In the genomic region with DNA sequence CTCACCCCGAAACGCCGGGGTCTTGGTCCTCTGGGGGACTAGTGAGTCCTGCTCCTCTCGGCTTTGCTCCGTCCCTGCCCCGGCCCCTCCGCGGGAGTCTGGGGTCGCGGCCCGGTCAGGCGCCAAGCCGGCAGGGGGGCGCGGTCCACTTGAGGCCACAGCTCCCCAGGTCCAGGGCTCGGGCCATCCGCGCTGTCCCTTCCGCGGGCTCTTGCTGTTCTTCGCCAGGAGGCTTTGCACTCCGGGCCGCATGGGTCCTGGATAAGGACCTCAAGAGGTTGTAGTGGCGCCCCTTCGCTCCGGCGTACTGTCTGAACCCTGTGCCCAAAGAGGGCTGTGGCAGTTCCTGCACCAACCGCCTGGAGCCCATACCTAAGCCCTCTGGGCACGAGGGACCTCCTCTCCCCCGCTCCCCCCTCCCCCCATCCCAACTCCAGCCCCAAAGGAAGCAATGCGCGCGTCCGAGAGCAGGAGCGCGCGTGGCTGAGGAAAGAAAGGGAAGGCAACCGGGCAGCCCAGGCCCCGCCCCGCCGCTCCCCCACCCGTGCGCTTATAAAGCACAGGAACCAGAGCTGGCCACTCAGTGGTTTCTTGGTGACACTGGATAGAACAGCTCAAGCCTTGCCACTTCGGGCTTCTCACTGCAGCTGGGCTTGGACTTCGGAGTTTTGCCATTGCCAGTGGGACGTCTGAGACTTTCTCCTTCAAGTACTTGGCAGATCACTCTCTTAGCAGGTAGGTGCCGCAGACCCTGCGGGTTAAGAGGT, we compare ENCODE assay signal across 1 cellular context.
TF ChIP-seq lines count a peak whose summit lies in the region.

Gene ADM (plus strand): TSS at position 579 of the 767 bp plus-strand sequence. CDS start 628 bp downstream, outside the sequence.

TF ChIP-seq in HepG2, 621 proteins besides CTCF, POLR2A, EP300 and RAD21 (continued from another document and continues in another):
- TF ChIP-seq, protein P1, sequence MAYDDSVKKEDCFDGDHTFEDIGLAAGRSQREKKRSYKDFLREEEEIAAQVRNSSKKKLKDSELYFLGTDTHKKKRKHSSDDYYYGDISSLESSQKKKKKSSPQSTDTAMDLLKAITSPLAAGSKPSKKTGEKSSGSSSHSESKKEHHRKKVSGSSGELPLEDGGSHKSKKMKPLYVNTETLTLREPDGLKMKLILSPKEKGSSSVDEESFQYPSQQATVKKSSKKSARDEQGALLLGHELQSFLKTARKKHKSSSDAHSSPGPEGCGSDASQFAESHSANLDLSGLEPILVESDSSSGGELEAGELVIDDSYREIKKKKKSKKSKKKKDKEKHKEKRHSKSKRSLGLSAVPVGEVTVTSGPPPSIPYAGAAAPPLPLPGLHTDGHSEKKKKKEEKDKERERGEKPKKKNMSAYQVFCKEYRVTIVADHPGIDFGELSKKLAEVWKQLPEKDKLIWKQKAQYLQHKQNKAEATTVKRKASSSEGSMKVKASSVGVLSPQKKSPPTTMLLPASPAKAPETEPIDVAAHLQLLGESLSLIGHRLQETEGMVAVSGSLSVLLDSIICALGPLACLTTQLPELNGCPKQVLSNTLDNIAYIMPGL (CRISPR knock-in tag; IDR thresholded peaks at IDR 0.05; ENCODE audit: borderline replicate concordance in 1 of 2, low read depth in 1 of 2) = peak; percentile 92 to 96
- TF ChIP-seq ZBTB14 (CRISPR knock-in tag; IDR thresholded peaks at IDR 0.05) (peak; percentile 95), ZNF460 (CRISPR knock-in tag; IDR thresholded peaks at IDR 0.05; ENCODE audit: borderline replicate concordance) (no peak; the same call in 1 of the 2 replicates), ZNF678 (CRISPR knock-in tag; IDR thresholded peaks at IDR 0.05) (no peak), ZNF7 (CRISPR knock-in tag; IDR thresholded peaks at IDR 0.05) (no peak), DZIP1 (CRISPR knock-in tag; IDR thresholded peaks at IDR 0.05) (no peak; the same call in 1 of the 2 replicates), RELA (CRISPR knock-in tag; IDR thresholded peaks at IDR 0.05) (no peak), DPF2 (CRISPR knock-in tag; IDR thresholded peaks at IDR 0.05; ENCODE audit: borderline replicate concordance, low read depth) (no peak), MEIS2 (CRISPR knock-in tag; IDR thresholded peaks at IDR 0.05) (peak; percentile 38), SAP130 (CRISPR knock-in tag; IDR thresholded peaks at IDR 0.05; ENCODE audit: low read depth) (peak; percentile 82), USF2 (IDR thresholded peaks at IDR 0.05; ENCODE audit: low read depth, low read length) (no peak), USF2 (CRISPR knock-in tag; IDR thresholded peaks at IDR 0.05; ENCODE audit: borderline replicate concordance) (peak; percentile 67; the same call in 1 of the 2 replicates), ZNF335 (CRISPR knock-in tag; IDR thresholded peaks at IDR 0.05) (peak; percentile 81; the same call in 1 of the 2 replicates), GTF3A (CRISPR knock-in tag; conservative IDR thresholded peaks at IDR 0.05) (no peak), ZNF768 (CRISPR knock-in tag; IDR thresholded peaks at IDR 0.05) (peak; percentile 83; the same call in 1 of the 2 replicates), ASH2L (IDR thresholded peaks at IDR 0.05; ENCODE audit: insufficient read length, low read depth, low read length) (peak; percentile 54), ZFP36L1 (CRISPR knock-in tag; IDR thresholded peaks at IDR 0.05) (no peak), YEATS2 (CRISPR knock-in tag; IDR thresholded peaks at IDR 0.05; ENCODE audit: borderline replicate concordance) (peak; percentile 29; the same call in 1 of the 2 replicates), MLXIP (CRISPR knock-in tag; IDR thresholded peaks at IDR 0.05; ENCODE audit: borderline replicate concordance) (no peak), ZNF256 (CRISPR knock-in tag; conservative IDR thresholded peaks at IDR 0.05) (no peak), GPN1 (CRISPR knock-in tag; IDR thresholded peaks at IDR 0.05; ENCODE audit: borderline replicate concordance) (no peak), ZBTB43 (CRISPR knock-in tag; conservative IDR thresholded peaks at IDR 0.05) (no peak)
- TF ChIP-seq, protein P2, sequence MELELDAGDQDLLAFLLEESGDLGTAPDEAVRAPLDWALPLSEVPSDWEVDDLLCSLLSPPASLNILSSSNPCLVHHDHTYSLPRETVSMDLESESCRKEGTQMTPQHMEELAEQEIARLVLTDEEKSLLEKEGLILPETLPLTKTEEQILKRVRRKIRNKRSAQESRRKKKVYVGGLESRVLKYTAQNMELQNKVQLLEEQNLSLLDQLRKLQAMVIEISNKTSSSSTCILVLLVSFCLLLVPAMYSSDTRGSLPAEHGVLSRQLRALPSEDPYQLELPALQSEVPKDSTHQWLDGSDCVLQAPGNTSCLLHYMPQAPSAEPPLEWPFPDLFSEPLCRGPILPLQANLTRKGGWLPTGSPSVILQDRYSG (CRISPR knock-in tag; IDR thresholded peaks at IDR 0.05) = 0 out of 2 replicates have a peak, but pooled peaks have one; percentile 63
- TF ChIP-seq, protein P3, sequence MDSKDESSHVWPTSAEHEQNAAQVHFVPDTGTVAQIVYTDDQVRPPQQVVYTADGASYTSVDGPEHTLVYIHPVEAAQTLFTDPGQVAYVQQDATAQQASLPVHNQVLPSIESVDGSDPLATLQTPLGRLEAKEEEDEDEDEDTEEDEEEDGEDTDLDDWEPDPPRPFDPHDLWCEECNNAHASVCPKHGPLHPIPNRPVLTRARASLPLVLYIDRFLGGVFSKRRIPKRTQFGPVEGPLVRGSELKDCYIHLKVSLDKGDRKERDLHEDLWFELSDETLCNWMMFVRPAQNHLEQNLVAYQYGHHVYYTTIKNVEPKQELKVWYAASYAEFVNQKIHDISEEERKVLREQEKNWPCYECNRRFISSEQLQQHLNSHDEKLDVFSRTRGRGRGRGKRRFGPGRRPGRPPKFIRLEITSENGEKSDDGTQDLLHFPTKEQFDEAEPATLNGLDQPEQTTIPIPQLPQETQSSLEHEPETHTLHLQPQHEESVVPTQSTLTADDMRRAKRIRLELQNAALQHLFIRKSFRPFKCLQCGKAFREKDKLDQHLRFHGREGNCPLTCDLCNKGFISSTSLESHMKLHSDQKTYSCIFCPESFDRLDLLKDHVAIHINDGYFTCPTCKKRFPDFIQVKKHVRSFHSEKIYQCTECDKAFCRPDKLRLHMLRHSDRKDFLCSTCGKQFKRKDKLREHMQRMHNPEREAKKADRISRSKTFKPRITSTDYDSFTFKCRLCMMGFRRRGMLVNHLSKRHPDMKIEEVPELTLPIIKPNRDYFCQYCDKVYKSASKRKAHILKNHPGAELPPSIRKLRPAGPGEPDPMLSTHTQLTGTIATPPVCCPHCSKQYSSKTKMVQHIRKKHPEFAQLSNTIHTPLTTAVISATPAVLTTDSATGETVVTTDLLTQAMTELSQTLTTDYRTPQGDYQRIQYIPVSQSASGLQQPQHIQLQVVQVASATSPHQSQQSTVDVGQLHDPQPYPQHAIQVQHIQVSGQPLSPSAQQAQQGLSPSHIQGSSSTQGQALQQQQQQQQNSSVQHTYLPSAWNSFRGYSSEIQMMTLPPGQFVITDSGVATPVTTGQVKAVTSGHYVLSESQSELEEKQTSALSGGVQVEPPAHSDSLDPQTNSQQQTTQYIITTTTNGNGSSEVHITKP (CRISPR knock-in tag; IDR thresholded peaks at IDR 0.05; ENCODE audit: low read depth) = peak; percentile 41; the same call in 1 of the 2 replicates
- TF ChIP-seq, protein P4, sequence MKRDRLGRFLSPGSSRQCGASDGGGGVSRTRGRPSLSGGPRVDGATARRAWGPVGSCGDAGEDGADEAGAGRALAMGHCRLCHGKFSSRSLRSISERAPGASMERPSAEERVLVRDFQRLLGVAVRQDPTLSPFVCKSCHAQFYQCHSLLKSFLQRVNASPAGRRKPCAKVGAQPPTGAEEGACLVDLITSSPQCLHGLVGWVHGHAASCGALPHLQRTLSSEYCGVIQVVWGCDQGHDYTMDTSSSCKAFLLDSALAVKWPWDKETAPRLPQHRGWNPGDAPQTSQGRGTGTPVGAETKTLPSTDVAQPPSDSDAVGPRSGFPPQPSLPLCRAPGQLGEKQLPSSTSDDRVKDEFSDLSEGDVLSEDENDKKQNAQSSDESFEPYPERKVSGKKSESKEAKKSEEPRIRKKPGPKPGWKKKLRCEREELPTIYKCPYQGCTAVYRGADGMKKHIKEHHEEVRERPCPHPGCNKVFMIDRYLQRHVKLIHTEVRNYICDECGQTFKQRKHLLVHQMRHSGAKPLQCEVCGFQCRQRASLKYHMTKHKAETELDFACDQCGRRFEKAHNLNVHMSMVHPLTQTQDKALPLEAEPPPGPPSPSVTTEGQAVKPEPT (CRISPR knock-in tag; IDR thresholded peaks at IDR 0.05; ENCODE audit: low read depth) = no peak
- TF ChIP-seq, protein P5, sequence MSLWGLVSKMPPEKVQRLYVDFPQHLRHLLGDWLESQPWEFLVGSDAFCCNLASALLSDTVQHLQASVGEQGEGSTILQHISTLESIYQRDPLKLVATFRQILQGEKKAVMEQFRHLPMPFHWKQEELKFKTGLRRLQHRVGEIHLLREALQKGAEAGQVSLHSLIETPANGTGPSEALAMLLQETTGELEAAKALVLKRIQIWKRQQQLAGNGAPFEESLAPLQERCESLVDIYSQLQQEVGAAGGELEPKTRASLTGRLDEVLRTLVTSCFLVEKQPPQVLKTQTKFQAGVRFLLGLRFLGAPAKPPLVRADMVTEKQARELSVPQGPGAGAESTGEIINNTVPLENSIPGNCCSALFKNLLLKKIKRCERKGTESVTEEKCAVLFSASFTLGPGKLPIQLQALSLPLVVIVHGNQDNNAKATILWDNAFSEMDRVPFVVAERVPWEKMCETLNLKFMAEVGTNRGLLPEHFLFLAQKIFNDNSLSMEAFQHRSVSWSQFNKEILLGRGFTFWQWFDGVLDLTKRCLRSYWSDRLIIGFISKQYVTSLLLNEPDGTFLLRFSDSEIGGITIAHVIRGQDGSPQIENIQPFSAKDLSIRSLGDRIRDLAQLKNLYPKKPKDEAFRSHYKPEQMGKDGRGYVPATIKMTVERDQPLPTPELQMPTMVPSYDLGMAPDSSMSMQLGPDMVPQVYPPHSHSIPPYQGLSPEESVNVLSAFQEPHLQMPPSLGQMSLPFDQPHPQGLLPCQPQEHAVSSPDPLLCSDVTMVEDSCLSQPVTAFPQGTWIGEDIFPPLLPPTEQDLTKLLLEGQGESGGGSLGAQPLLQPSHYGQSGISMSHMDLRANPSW (CRISPR knock-in tag; IDR thresholded peaks at IDR 0.05; ENCODE audit: borderline replicate concordance) = no peak
